In genomic region chr2:189096769-189097447, GRCh38 we compare ENCODE assay signal across 13 cellular contexts.
A peak's percentile ranks its signal among the peaks of the same experiment; 100 is the strongest.
DNase-seq lines count a peak whose midpoint lies in the region; ATAC-seq and TF ChIP-seq lines count a peak whose summit lies in the region.
"Had no signal": no experiment of that assay in that cellular context is flagged by ENCODE, and none has a peak within 500 bp of the region (broad histone marks: within the 10 kb centered on the region; RNA-seq: fewer than 3 reads in every experiment).

No MANE protein-coding gene starts in this region.

- in situ Hi-C loops in KBM-7 (cut with MboI; ENCODE audit: low pct_unique_long_range_greater_than_20kb, low sequenced_read_pairs) = no loop called here

- H3K4me1 ChIP-seq in Caco-2 (peaks cover 19% of the 10 kb centered on the region), osteoblast (ENCODE audit: insufficient read depth, low read length) (peaks cover 46% of the 10 kb centered on the region)

- intact Hi-C loops in Caco-2 (cut with micrococcal nuclease; ENCODE audit: unreplicated experiment) = loop anchor here (10.0 kb wide), 1 partner anchor 572 kb away; no protein-coding TSS in a partner anchor

- POLR2A ChIA-PET in Caco-2 (lab: Charles Lee) = no interaction called here

- peak overlapping the region; percentile 70 for H3K27ac Mint-ChIP-seq in Caco-2 (ENCODE audit: unreplicated experiment)
- H3K27ac Mint-ChIP-seq: stimulated activated naive CD8-positive, alpha-beta T cell treated with anti-CD3 and anti-CD28 coated beads, Interleukin-15, Interleukin-2, amounts not matched to agents 100 ng/mL and 50 ng/mL, for 24 hours had no signal

- H3K36me3 ChIP-seq in Caco-2 (ENCODE audit: control insufficient read depth, insufficient read depth, low read length) (no peaks in the 10 kb centered on the region), osteoblast (ENCODE audit: insufficient read depth, low read length) (peaks cover 43% of the 10 kb centered on the region)

- H3K9me3 ChIP-seq in Caco-2 (no peaks in the 10 kb centered on the region), osteoblast (ENCODE audit: low read depth, low read length) (no peaks in the 10 kb centered on the region)

- CTCF ChIA-PET in Caco-2 (lab: Charles Lee) = interaction anchor here (0.8 to 1.0 kb wide), 2 partner anchors 46 to 316 kb away, joined by 3 to 4 read pairs; no protein-coding TSS in a partner anchor

- H3K4me2 ChIP-seq in osteoblast (ENCODE audit: insufficient read depth, low read length) = no peak overlapping the region

- H3K36me3 Mint-ChIP-seq in Caco-2 (ENCODE audit: insufficient read depth, unreplicated experiment) = peaks cover 12% of the 10 kb centered on the region

- no TSS peak for BruUV-seq in Caco-2 (replicated peaks; lab: Mats Ljungman, UMichigan)

- no peak for TF ChIP-seq CTCF in Caco-2 (IDR thresholded peaks at IDR 0.05; ENCODE audit: insufficient read depth in 1 of 2, low read depth in 1 of 2, low read length in 1 of 2, severe bottlenecking in 1 of 2, unreplicated experiment in 1 of 2)
- no peak for TF ChIP-seq CTCF in epithelial cell of esophagus (IDR thresholded peaks at IDR 0.05; ENCODE audit: insufficient read depth, low read depth, low read length, missing control alignments)
- no peak for TF ChIP-seq CTCF in osteoblast (IDR thresholded peaks at IDR 0.05; ENCODE audit: extremely low read depth, low read depth, low read length)

- peaks cover 21% of the 10 kb centered on the region for H3K4me1 Mint-ChIP-seq in Caco-2 (ENCODE audit: low read depth, unreplicated experiment)

- H4K20me1 ChIP-seq in osteoblast (ENCODE audit: insufficient read depth, low read length) = no peaks in the 10 kb centered on the region

- peaks cover 29% of the 10 kb centered on the region for H3K79me2 ChIP-seq in osteoblast (ENCODE audit: insufficient read depth, low read length)

- H3K27me3 ChIP-seq in Caco-2 (replicated peaks; ENCODE audit: control insufficient read depth, insufficient read depth, low read length) = no peaks in the 10 kb centered on the region
- H3K27me3 ChIP-seq in osteoblast (ENCODE audit: insufficient read depth, low read length) = no peaks in the 10 kb centered on the region

- ATAC-seq in HG02884 (IDR thresholded peaks at IDR 0.05; ENCODE audit: unreplicated experiment) (no peak), HG03039 (IDR thresholded peaks at IDR 0.05; ENCODE audit: unreplicated experiment) (no peak)

- DNase-seq in Caco-2 = peak in 1 of 2 experiments; percentile 52
- peak; percentile 49 for DNase-seq in NCI-H460 (ENCODE audit: extremely low read depth, low read depth)
- DNase-seq in epithelial cell of esophagus (ENCODE audit: low read depth) = peak; percentile 62
- DNase-seq in osteoblast (ENCODE audit: insufficient read length, low spot score, missing footprints) = peak; percentile 83
- DNase-seq in NCI-H1417 treated with DMSO at 0.1 percent for 48 hours (lab: John Stamatoyannopoulos, UW) = no peak
- no peak for DNase-seq in KBM-7
- DNase-seq: anterior cingulate cortex, glutamatergic neuron, MV-4-11, NCI-H526 treated with DMSO at 0.1 percent for 48 hours had no signal

- H3K4me3 ChIP-seq in Caco-2 (ENCODE audit: low read depth, low read length) = no peak overlapping the region
- no peak overlapping the region for H3K4me3 ChIP-seq in epithelial cell of esophagus (ENCODE audit: low read length)
- no peak overlapping the region for H3K4me3 ChIP-seq in osteoblast (ENCODE audit: insufficient read depth, low read length)

- H3K27ac ChIP-seq in osteoblast (ENCODE audit: low read depth, low read length) = peak overlapping the region; percentile 96

- no peaks in the 10 kb centered on the region for H3K9me3 Mint-ChIP-seq in Caco-2 (ENCODE audit: unreplicated experiment)
- H3K9me3 Mint-ChIP-seq: stimulated activated naive CD8-positive, alpha-beta T cell treated with anti-CD3 and anti-CD28 coated beads, Interleukin-15, Interleukin-2, amounts not matched to agents 100 ng/mL and 50 ng/mL, for 24 hours had no signal

- H2AFZ ChIP-seq in osteoblast (ENCODE audit: low read length) = no peak overlapping the region

- H3K27me3 Mint-ChIP-seq in Caco-2 (ENCODE audit: insufficient read depth, unreplicated experiment) = no peaks in the 10 kb centered on the region
- H3K27me3 Mint-ChIP-seq: stimulated activated naive CD8-positive, alpha-beta T cell treated with anti-CD3 and anti-CD28 coated beads, Interleukin-15, Interleukin-2, amounts not matched to agents 100 ng/mL and 50 ng/mL, for 24 hours had no signal

- H3K4me3 Mint-ChIP-seq in Caco-2 (ENCODE audit: unreplicated experiment) = no peak overlapping the region
- H3K4me3 Mint-ChIP-seq: stimulated activated naive CD8-positive, alpha-beta T cell treated with anti-CD3 and anti-CD28 coated beads, Interleukin-15, Interleukin-2, amounts not matched to agents 100 ng/mL and 50 ng/mL, for 24 hours had no signal

Comparison
In these comparisons a context has a peak if more than half of its experiments do, and no peak if none do; other contexts are left out.
1. DNase-seq: peak in NCI-H460 (single experiment), epithelial cell of esophagus (single experiment) and osteoblast (single experiment); none in NCI-H1417 treated with DMSO at 0.1 percent for 48 hours (single experiment) and KBM-7 (single experiment).